1 cellular context compared by ENCODE assay signal in genomic region chr11:67482736-67483497, GRCh38.
TF ChIP-seq lines count a peak whose summit lies in the region.

AIP (plus strand) TSS chr11:67483026; CDS start chr11:67483159, 133 bp downstream.

TF ChIP-seq in HepG2, 621 proteins besides CTCF, POLR2A, EP300 and RAD21 (continued from another document and continues in another):
- TF ChIP-seq KLF15 (CRISPR knock-in tag; IDR thresholded peaks at IDR 0.05; ENCODE audit: borderline replicate concordance) (peak; percentile 99), ZBTB46 (CRISPR knock-in tag; IDR thresholded peaks at IDR 0.05; ENCODE audit: borderline replicate concordance) (no peak), BRCA1 (CRISPR knock-in tag; IDR thresholded peaks at IDR 0.05) (peak; percentile 94; the same call in 1 of the 2 replicates), PRDM15 (CRISPR knock-in tag; IDR thresholded peaks at IDR 0.05) (peak; percentile 67; the same call in 1 of the 2 replicates), REPIN1 (CRISPR knock-in tag; IDR thresholded peaks at IDR 0.05; ENCODE audit: borderline replicate concordance, low read depth) (peak; percentile 99), ZNF556 (CRISPR knock-in tag; IDR thresholded peaks at IDR 0.05; ENCODE audit: borderline replicate concordance) (peak; percentile 82; the same call in 1 of the 2 replicates), ZNF33A (CRISPR knock-in tag; IDR thresholded peaks at IDR 0.05; ENCODE audit: borderline replicate concordance) (no peak; the same call in 1 of the 2 replicates), CBFB (CRISPR knock-in tag; IDR thresholded peaks at IDR 0.05) (peak; percentile 86; the same call in 1 of the 2 replicates), KDM1A (CRISPR knock-in tag; IDR thresholded peaks at IDR 0.05) (peak; percentile 29; the same call in 1 of the 2 replicates), ZNF775 (CRISPR knock-in tag; IDR thresholded peaks at IDR 0.05; ENCODE audit: borderline replicate concordance) (peak; percentile 94), ZNF510 (CRISPR knock-in tag; IDR thresholded peaks at IDR 0.05; ENCODE audit: low read depth) (peak; percentile 99), ZMYM3 (CRISPR knock-in tag; IDR thresholded peaks at IDR 0.05) (0 out of 2 replicates have a peak, but pooled peaks have one; percentile 36), EEA1 (CRISPR knock-in tag; IDR thresholded peaks at IDR 0.05; ENCODE audit: borderline replicate concordance) (peak; percentile 94; the same call in 1 of the 2 replicates), ZNF740 (CRISPR knock-in tag; IDR thresholded peaks at IDR 0.05) (0 out of 2 replicates have a peak, but pooled peaks have one; percentile 79), ZMAT3 (CRISPR knock-in tag; conservative IDR thresholded peaks at IDR 0.05) (peak; percentile 99), ZNF546 (CRISPR knock-in tag; conservative IDR thresholded peaks at IDR 0.05) (peak; percentile 97), PITX1 (CRISPR knock-in tag; IDR thresholded peaks at IDR 0.05) (peak; percentile 73), MED13 (CRISPR knock-in tag; IDR thresholded peaks at IDR 0.05) (peak; percentile 80; the same call in 1 of the 2 replicates), ZNF414 (CRISPR knock-in tag; IDR thresholded peaks at IDR 0.05) (peak; percentile 30; the same call in 1 of the 2 replicates), ZNF30 (CRISPR knock-in tag; IDR thresholded peaks at IDR 0.05) (peak; percentile 92), TGIF2 (CRISPR knock-in tag; IDR thresholded peaks at IDR 0.05) (no peak; the same call in 1 of the 2 replicates), ZNF609 (CRISPR knock-in tag; IDR thresholded peaks at IDR 0.05; ENCODE audit: borderline replicate concordance) (peak; percentile 72), BRD4 (CRISPR knock-in tag; IDR thresholded peaks at IDR 0.05) (peak; percentile 86), ZBTB3 (CRISPR knock-in tag; IDR thresholded peaks at IDR 0.05; ENCODE audit: borderline replicate concordance, low read depth) (peak; percentile 88), UBTF (CRISPR knock-in tag; IDR thresholded peaks at IDR 0.05) (no peak; the same call in 1 of the 2 replicates), ZNF777 (CRISPR knock-in tag; IDR thresholded peaks at IDR 0.05) (peak; percentile 56; the same call in 1 of the 2 replicates), ZNF713 (CRISPR knock-in tag; IDR thresholded peaks at IDR 0.05) (0 out of 2 replicates have a peak, but pooled peaks have one; percentile 69), TRAFD1 (CRISPR knock-in tag; IDR thresholded peaks at IDR 0.05; ENCODE audit: borderline replicate concordance) (no peak), ZNF768 (CRISPR knock-in tag; IDR thresholded peaks at IDR 0.05) (peak; percentile 74; the same call in 1 of the 2 replicates), ARID4A (CRISPR knock-in tag; IDR thresholded peaks at IDR 0.05; ENCODE audit: borderline replicate concordance) (peak; percentile 75; the same call in 1 of the 2 replicates), SIX1 (CRISPR knock-in tag; IDR thresholded peaks at IDR 0.05; ENCODE audit: borderline replicate concordance) (no peak), CCAR2 (optimal IDR thresholded peaks at IDR 0.05; ENCODE audit: low read depth, low read length) (no peak), TBX2 (CRISPR knock-in tag; IDR thresholded peaks at IDR 0.05; ENCODE audit: borderline replicate concordance) (peak; percentile 94), KLF6 (CRISPR knock-in tag; IDR thresholded peaks at IDR 0.05) (peak; percentile 98), NFIC (IDR thresholded peaks at IDR 0.05; ENCODE audit: low read length) (no peak), TCF7 (IDR thresholded peaks at IDR 0.05; ENCODE audit: low read depth) (no peak), RBFOX2 (IDR thresholded peaks at IDR 0.05; ENCODE audit: low read depth, low read length) (peak; percentile 70), HMG20B (CRISPR knock-in tag; conservative IDR thresholded peaks at IDR 0.05) (no peak)
